15 cellular contexts compared by ENCODE assay signal in genomic region chr1:225559902-225560301, GRCh38.
DNase-seq lines count a peak whose midpoint lies in the region; ATAC-seq and TF ChIP-seq lines count a peak whose summit lies in the region.
"Had no signal": no experiment of that assay in that cellular context is flagged by ENCODE, and none has a peak within 500 bp of the region (broad histone marks: within the 10 kb centered on the region; RNA-seq: fewer than 3 reads in every experiment).

No MANE protein-coding gene starts in this region.

- H3K9me3 Mint-ChIP-seq in WTC11 (peaks cover 22% of the 10 kb centered on the region), osteocyte (ENCODE audit: unreplicated experiment) (peaks cover 13% of the 10 kb centered on the region)

- H3K27ac ChIP-seq in cardiac muscle cell, result peak overlapping the region; percentile 8
- no peak overlapping the region for H3K27ac ChIP-seq in aorta (ENCODE audit: low read depth in 1 of 2, low read length in 2 of 2)
- H3K27ac ChIP-seq: BLaER1, GM23248, HL-60 had no signal

- H3K4me1 ChIP-seq in cardiac muscle cell (ENCODE audit: low read depth), result peaks cover 4% of the 10 kb centered on the region
- peaks cover 2% of the 10 kb centered on the region in 2 donors for H3K4me1 ChIP-seq in aorta (ENCODE audit: control insufficient read depth in 1 of 2, insufficient read depth in 2 of 2, low read length in 2 of 2)
- H3K4me1 ChIP-seq: BLaER1 had no signal

- CTCF ChIA-PET in WTC11 (lab: Charles Lee), result no interaction called here

- H3K9me3 ChIP-seq in cardiac muscle cell (ENCODE audit: low read depth) (no peaks in the 10 kb centered on the region), aorta (ENCODE audit: control insufficient read depth, low read length) (no peaks in the 10 kb centered on the region)

- POLR2A ChIA-PET in WTC11 (lab: Charles Lee), result interaction anchor here (0.7 kb wide), 1 partner anchor 39 kb away, joined by 5 read pairs; no protein-coding TSS in a partner anchor

- H3K36me3 Mint-ChIP-seq in WTC11 (peaks cover 46% of the 10 kb centered on the region), osteocyte (ENCODE audit: unreplicated experiment) (peaks cover 37% of the 10 kb centered on the region)
- H3K36me3 Mint-ChIP-seq: CD14-positive monocyte; CD8-positive, alpha-beta T cell had no signal

- H3K27me3 Mint-ChIP-seq in WTC11 (ENCODE audit: low read depth) (no peaks in the 10 kb centered on the region), osteocyte (ENCODE audit: unreplicated experiment) (no peaks in the 10 kb centered on the region)

- DNase-seq in cardiac muscle cell (ENCODE audit: low read depth in 1 of 2, low spot score in 1 of 2), result no peak
- DNase-seq in left cardiac atrium, result no peak
- DNase-seq in WTC11 (ENCODE audit: low spot score), result no peak
- DNase-seq in osteocyte (ENCODE audit: extremely low spot score, unreplicated experiment), result no peak
- no peak for DNase-seq in aorta
- DNase-seq in activated CD4-positive, alpha-beta T cell treated with anti-CD3 and anti-CD28 coated beads, Interleukin-2, amount 50 U/mL, for 1 hour, result no peak
- DNase-seq: 8988T; CD8-positive, alpha-beta T cell; DMS 273 treated with DMSO at 0.1 percent for 48 hours; HCEC 1CT had no signal

- intact Hi-C loops in left cardiac atrium (cut with DNase I) (loop anchor here in 1 of 2 donors (10.0 kb wide), 1 partner anchor 215 kb away; the partner anchor contains the start of gene SRP9), aorta (cut with DNase I) (loop anchor here (5.0 kb wide), 2 partner anchors 73 to 212 kb away; no protein-coding TSS in a partner anchor)

- H3K4me3 ChIP-seq in cardiac muscle cell (no peak overlapping the region), aorta (ENCODE audit: low read length in 2 of 2) (no peak overlapping the region)
- H3K4me3 ChIP-seq: BLaER1, GM23248 had no signal

- TF ChIP-seq CTCF in cardiac muscle cell (IDR thresholded peaks at IDR 0.05; ENCODE audit: low read depth, low read length), result no peak
- no peak for TF ChIP-seq CTCF in WTC11 (IDR thresholded peaks at IDR 0.05)
- TF ChIP-seq CTCF in osteocyte (IDR thresholded peaks at IDR 0.05), result no peak

- WGBS in aorta, 2 donors, result 92% methylated on average over 3 of the region's 3 CpGs

- ATAC-seq in left cardiac atrium (no peak), WTC11 (no peak), GM18870 (IDR thresholded peaks at IDR 0.05; ENCODE audit: unreplicated experiment) (no peak), aorta (ENCODE audit: low FRiP score) (no peak)
- ATAC-seq: CD8-positive, alpha-beta T cell had no signal

- H3K27ac Mint-ChIP-seq in WTC11, result peak overlapping the region; percentile 39; the same call in 1 of the 2 replicates
- H3K27ac Mint-ChIP-seq in osteocyte (ENCODE audit: unreplicated experiment), result peak overlapping the region; percentile 31
- H3K27ac Mint-ChIP-seq: CD14-positive monocyte; CD8-positive, alpha-beta T cell had no signal

- H3K27me3 ChIP-seq in cardiac muscle cell (no peaks in the 10 kb centered on the region), aorta (ENCODE audit: control insufficient read depth in 1 of 2, insufficient read depth in 2 of 2, low read length in 1 of 2) (no peaks in the 10 kb centered on the region)
- H3K27me3 ChIP-seq: BLaER1 had no signal

- H3K36me3 ChIP-seq in cardiac muscle cell (peaks cover 3% of the 10 kb centered on the region), aorta (ENCODE audit: control insufficient read depth in 1 of 2, insufficient read depth in 2 of 2, low read length in 1 of 2) (peaks cover 0 to 2% of the 10 kb centered on the region in 2 donors)

- H3K4me1 Mint-ChIP-seq in WTC11 (no peaks in the 10 kb centered on the region), osteocyte (ENCODE audit: unreplicated experiment) (peaks cover 8% of the 10 kb centered on the region)

- H3K4me3 Mint-ChIP-seq in WTC11, result no peak overlapping the region
- H3K4me3 Mint-ChIP-seq in osteocyte (ENCODE audit: unreplicated experiment), result no peak overlapping the region
- H3K4me3 Mint-ChIP-seq: CD14-positive monocyte; CD8-positive, alpha-beta T cell had no signal

TF ChIP-seq in WTC11, 78 proteins besides CTCF, POLR2A, EP300 and RAD21 (continues in another document):
- TF ChIP-seq NR1H2 (CRISPR knock-in tag; IDR thresholded peaks at IDR 0.05), result no peak
- no peak for TF ChIP-seq IRF1 (CRISPR knock-in tag; IDR thresholded peaks at IDR 0.05)
- TF ChIP-seq FOXP1 (CRISPR knock-in tag; IDR thresholded peaks at IDR 0.05; ENCODE audit: borderline replicate concordance), result no peak
- no peak for TF ChIP-seq SMAD4 (CRISPR knock-in tag; IDR thresholded peaks at IDR 0.05)
- TF ChIP-seq ZNF425 (CRISPR knock-in tag; conservative IDR thresholded peaks at IDR 0.05), result no peak
- TF ChIP-seq AFF4 (CRISPR knock-in tag; IDR thresholded peaks at IDR 0.05; ENCODE audit: borderline replicate concordance), result no peak
- TF ChIP-seq NR3C1 (CRISPR knock-in tag; conservative IDR thresholded peaks at IDR 0.05; ENCODE audit: low read depth), result no peak
- no peak for TF ChIP-seq ZBTB43 (CRISPR knock-in tag; IDR thresholded peaks at IDR 0.05)
- TF ChIP-seq JUN (CRISPR knock-in tag; IDR thresholded peaks at IDR 0.05), result no peak
- TF ChIP-seq SOX15 (CRISPR knock-in tag; IDR thresholded peaks at IDR 0.05), result no peak
- no peak for TF ChIP-seq ERG (CRISPR knock-in tag; IDR thresholded peaks at IDR 0.05)
